Comparison of ENCODE assay signal across 24 cellular contexts in genomic region chr3:32110233-32110760, GRCh38. TPM values are rescaled to one million over a fixed set of nuclear protein-coding genes. Genes with fewer than 3 reads are reported as not detected.
A peak's percentile ranks its signal among the peaks of the same experiment; 100 is the strongest.
DNase-seq lines count a peak whose midpoint lies in the region; ATAC-seq and TF ChIP-seq lines count a peak whose summit lies in the region.
"Had no signal": no experiment of that assay in that cellular context is flagged by ENCODE, and none has a peak within 500 bp of the region (broad histone marks: within the 10 kb centered on the region; RNA-seq: fewer than 3 reads in every experiment).

No MANE protein-coding gene starts in this region.

- peaks cover 0 to 5% of the 10 kb centered on the region in 2 donors for H3K36me3 ChIP-seq in psoas muscle (ENCODE audit: insufficient read depth in 1 of 2, low read depth in 1 of 2)
- H3K36me3 ChIP-seq: neural progenitor cell had no signal

- H3K27ac ChIP-seq in right cardiac atrium (ENCODE audit: low read length) (peak overlapping the region; percentile 96), psoas muscle (peak overlapping the region; percentile 96)
- H3K27ac ChIP-seq: HL-60, neural progenitor cell, SK-N-MC had no signal

- CTCF ChIA-PET in activated naive CD4-positive, alpha-beta T cell treated with anti-CD3 and anti-CD28 coated beads, Interleukin-2, amount 10 ng/mL, durations not matched to agents 7 days and 5 days (lab: Charles Lee), result interaction anchor here (1.0 kb wide), 1 partner anchor 32 kb away, joined by 3 read pairs; no protein-coding TSS in a partner anchor

- H3K4me3 ChIP-seq in right cardiac atrium (ENCODE audit: low read length), result no peak overlapping the region
- no peak overlapping the region for H3K4me3 ChIP-seq in epithelial cell of esophagus (ENCODE audit: low read length)
- H3K4me3 ChIP-seq in psoas muscle, result no peak overlapping the region
- H3K4me3 ChIP-seq: neural progenitor cell, SK-N-MC had no signal

- ATAC-seq in right cardiac atrium (no peak), psoas muscle (no peak), GM21786 (IDR thresholded peaks at IDR 0.05; ENCODE audit: unreplicated experiment) (no peak)
- ATAC-seq: left lobe of liver; Panc1; stimulated activated naive CD8-positive, alpha-beta T cell treated with anti-CD3 and anti-CD28 coated beads, Interleukin-15, Interleukin-2, amounts not matched to agents 100 U/mL and 50 U/mL, for 24 hours had no signal

- peaks cover 36% of the 10 kb centered on the region for H3K36me3 Mint-ChIP-seq in activated naive CD4-positive, alpha-beta T cell treated with anti-CD3 and anti-CD28 coated beads, Interleukin-2, amount 10 ng/mL, durations not matched to agents 7 days and 5 days
- H3K36me3 Mint-ChIP-seq: type B pancreatic cell had no signal

- peaks cover 76% of the 10 kb centered on the region for H3K4me1 Mint-ChIP-seq in activated naive CD4-positive, alpha-beta T cell treated with anti-CD3 and anti-CD28 coated beads, Interleukin-2, amount 10 ng/mL, durations not matched to agents 7 days and 5 days

- H3K4me3 Mint-ChIP-seq in activated naive CD4-positive, alpha-beta T cell treated with anti-CD3 and anti-CD28 coated beads, Interleukin-2, amount 10 ng/mL, durations not matched to agents 7 days and 5 days, result no peak overlapping the region
- H3K4me3 Mint-ChIP-seq: neural progenitor cell, type B pancreatic cell had no signal

- TF ChIP-seq CTCF in epithelial cell of esophagus (IDR thresholded peaks at IDR 0.05; ENCODE audit: insufficient read depth, low read depth, low read length, missing control alignments) (no peak), psoas muscle (IDR thresholded peaks at IDR 0.05) (no peak)

- H3K27me3 ChIP-seq in right cardiac atrium (ENCODE audit: control insufficient read depth, insufficient read depth) (no peaks in the 10 kb centered on the region), psoas muscle (ENCODE audit: insufficient read depth in 3 of 3, low read length in 2 of 3) (no peaks in the 10 kb centered on the region)

- 78% methylated on average over 3 of the region's 3 CpGs for WGBS in right cardiac atrium
- 39 to 52% (median 52%) methylated on average over 3 of the region's 3 CpGs for WGBS in psoas muscle, 3 donors

- intact Hi-C loops in right cardiac atrium (cut with DNase I), result no loop called here
- intact Hi-C loops in cardiac septum (cut with DNase I), result loop anchor here (10.0 kb wide), 1 partner anchor 575 kb away; the partner anchor contains the start of gene STT3B
- intact Hi-C loops in psoas muscle (cut with DNase I), result no loop called here

- no peaks in the 10 kb centered on the region for H3K27me3 Mint-ChIP-seq in activated naive CD4-positive, alpha-beta T cell treated with anti-CD3 and anti-CD28 coated beads, Interleukin-2, amount 10 ng/mL, durations not matched to agents 7 days and 5 days

- H3K9me3 ChIP-seq in right cardiac atrium (ENCODE audit: control insufficient read depth, low read length), result no peaks in the 10 kb centered on the region
- no peaks in the 10 kb centered on the region for H3K9me3 ChIP-seq in psoas muscle

- peaks cover 25% of the 10 kb centered on the region for H3K4me1 ChIP-seq in right cardiac atrium (ENCODE audit: control insufficient read depth, insufficient read depth, low read length)
- peaks cover 62% of the 10 kb centered on the region for H3K4me1 ChIP-seq in psoas muscle

- DNase-seq in right cardiac atrium (no peak), cardiac septum (ENCODE audit: low spot score) (no peak), epithelial cell of esophagus (ENCODE audit: low read depth) (peak; percentile 18), psoas muscle (no peak), NCI-H69 (lab: John Stamatoyannopoulos, UW) (no peak)
- DNase-seq in activated CD8-positive, alpha-beta memory T cell treated with anti-CD3 and anti-CD28 coated beads, Interleukin-2, amount 50 U/mL, for 4 hours, result no peak
- no peak for DNase-seq in activated naive CD4-positive, alpha-beta T cell treated with anti-CD3 and anti-CD28 coated beads, Interleukin-2, amount 10 ng/mL, durations not matched to agents 7 days and 5 days
- DNase-seq: ACHN; activated CD8-positive, alpha-beta memory T cell treated with anti-CD3 and anti-CD28 coated beads, Interleukin-2, amount 50 U/mL, for 48 hours; cortex of kidney; GOT3; head of caudate nucleus; NCI-H1092 treated with DMSO at 0.1 percent for 48 hours; NCI-H2029 treated with DMSO at 0.1 percent for 48 hours; NCI-H345; stimulated activated CD4-positive, alpha-beta T cell treated with anti-CD3 and anti-CD28 coated beads, Interleukin-2, amount 100 ng/mL, for 48 hours; stimulated activated naive CD8-positive, alpha-beta T cell treated with anti-CD3 and anti-CD28 coated beads, Interleukin-15, Interleukin-2, amounts not matched to agents 100 U/mL and 50 U/mL, for 24 hours had no signal

- peaks cover 5% of the 10 kb centered on the region for H3K9me3 Mint-ChIP-seq in activated naive CD4-positive, alpha-beta T cell treated with anti-CD3 and anti-CD28 coated beads, Interleukin-2, amount 10 ng/mL, durations not matched to agents 7 days and 5 days
- H3K9me3 Mint-ChIP-seq: type B pancreatic cell had no signal

- H3K27ac Mint-ChIP-seq in activated naive CD4-positive, alpha-beta T cell treated with anti-CD3 and anti-CD28 coated beads, Interleukin-2, amount 10 ng/mL, durations not matched to agents 7 days and 5 days, result no peak overlapping the region
- H3K27ac Mint-ChIP-seq: neural progenitor cell, type B pancreatic cell had no signal

RNA-seq across cellular contexts. Expression of gene GPD1L, which starts 3.9 kb away (rescaled TPM):
- total RNA-seq in right cardiac atrium, result 100 to 1,000 TPM; 292 to 364 (median 321) TPM
- 139 TPM for polyA plus RNA-seq in right cardiac atrium
- 161 TPM for total RNA-seq in cardiac septum
- total RNA-seq in psoas muscle, result 100 to 1,000 TPM in 3 of 4 donors, 10 to 100 TPM in 1; 99.4 to 135 (median 128) TPM
- polyA plus RNA-seq in psoas muscle, result 100 to 1,000 TPM in 1 of 3 donors, 10 to 100 TPM in 2; 28.2 to 101 (median 90.5) TPM
